In the genomic region with DNA sequence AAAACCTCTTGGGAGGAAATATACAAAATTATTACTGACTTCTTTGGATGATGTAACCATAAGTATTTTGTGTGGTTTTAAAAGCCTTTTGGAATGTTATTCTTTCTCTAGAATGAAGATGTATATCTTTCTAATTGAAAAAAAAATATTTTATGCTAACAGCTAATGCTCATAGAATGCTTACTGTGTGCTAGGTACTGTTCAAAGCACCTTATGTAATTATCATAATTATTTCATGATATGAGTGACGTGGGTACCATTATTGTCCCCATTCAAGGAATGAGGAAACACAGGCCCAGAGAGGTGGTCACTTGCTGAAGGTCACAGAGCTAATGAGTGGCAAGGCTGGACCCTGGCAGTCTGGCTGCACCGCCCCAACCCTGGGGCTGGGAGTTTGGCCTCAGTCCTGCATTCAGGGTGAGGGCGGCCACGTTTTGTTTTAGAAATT, we compare ENCODE assay signal across 14 cellular contexts.
A peak's percentile ranks its signal among the peaks of the same experiment; 100 is the strongest.
DNase-seq lines count a peak whose midpoint lies in the region; ATAC-seq and TF ChIP-seq lines count a peak whose summit lies in the region.
"Had no signal": no experiment of that assay in that cellular context is flagged by ENCODE, and none has a peak within 500 bp of the region (broad histone marks: within the 10 kb centered on the region; RNA-seq: fewer than 3 reads in every experiment).

No MANE protein-coding gene starts in this region.

- H3K4me1 Mint-ChIP-seq in stimulated activated naive B cell treated with anti-CD40 and anti-IgM and Interleukin-4, amounts not matched to agents 10 μg/mL and 1 μg/mL and 100 μg/mL, for 72 hours: peaks cover 46 to 94% of the 10 kb centered on the region in 2 donors
- H3K4me1 Mint-ChIP-seq: stimulated activated naive CD8-positive, alpha-beta T cell treated with anti-CD3 and anti-CD28 coated beads, Interleukin-15, amount 100 ng/mL, for 72 hours had no signal

- no peak overlapping the region for H3K27ac ChIP-seq in HEK293 (ENCODE audit: extremely low read depth, low read depth, low read length)
- H3K27ac ChIP-seq: KMS-11 had no signal

- in situ Hi-C loops in astrocyte of the spinal cord (cut with HindIII; ENCODE audit: low sequenced_read_pairs): no loop called here

- DNase-seq in astrocyte of the spinal cord (ENCODE audit: low read depth, low spot score) (peak; percentile 71), iris pigment epithelial cell (ENCODE audit: low read depth) (peak; percentile 65), OCI-M1 (lab: John Stamatoyannopoulos, UW) (no peak), Kasumi-1 (lab: John Stamatoyannopoulos, UW) (no peak)
- DNase-seq in stimulated activated naive B cell treated with anti-CD40 and anti-IgM and Interleukin-4, amounts not matched to agents 10 μg/mL and 1 μg/mL and 100 μg/mL, for 72 hours: no peak
- DNase-seq: activated naive CD4-positive, alpha-beta T cell treated with Interleukin-2 at 50 U/mL for 16 hours; esophagus squamous epithelium; NCI-H2029; SHP77; stimulated activated naive CD8-positive, alpha-beta T cell treated with anti-CD3 and anti-CD28 coated beads, Interleukin-15, amount 100 ng/mL, for 72 hours had no signal

- no peak for TF ChIP-seq CTCF in HEK293 (tag by site-specific recombination; IDR thresholded peaks at IDR 0.05)
- TF ChIP-seq CTCF in astrocyte of the spinal cord (IDR thresholded peaks at IDR 0.05; ENCODE audit: low read depth, low read length): no peak

- no peaks in the 10 kb centered on the region for H3K9me3 ChIP-seq in HEK293 (ENCODE audit: control insufficient read depth, insufficient read depth, low read depth, low read length)
- H3K9me3 ChIP-seq: esophagus squamous epithelium had no signal

- CTCF ChIA-PET in HEK293 (lab: Yijun Ruan, JAX): interaction anchor here (0.7 to 4.9 kb wide), 4 partner anchors 8 to 330 kb away, joined by 5 to 37 read pairs (median 13); no protein-coding TSS in a partner anchor

- H3K4me1 ChIP-seq in HEK293 (ENCODE audit: control insufficient read depth, insufficient read depth, low read length): no peaks in the 10 kb centered on the region

- ATAC-seq in stimulated activated naive B cell treated with anti-CD40 and anti-IgM and Interleukin-4, amounts not matched to agents 10 μg/mL and 1 μg/mL and 100 μg/mL, for 72 hours (replicated peaks): no peak
- no peak for ATAC-seq in HG02970 (IDR thresholded peaks at IDR 0.05; ENCODE audit: low FRiP score, unreplicated experiment)
- ATAC-seq: stimulated activated naive CD8-positive, alpha-beta T cell treated with anti-CD3 and anti-CD28 coated beads, Interleukin-15, amount 100 ng/mL, for 72 hours had no signal

- POLR2A ChIA-PET in HEK293 (lab: Yijun Ruan, JAX): no interaction called here

- no peaks in the 10 kb centered on the region for H3K27me3 Mint-ChIP-seq in stimulated activated naive B cell treated with anti-CD40 and anti-IgM and Interleukin-4, amounts not matched to agents 10 μg/mL and 1 μg/mL and 100 μg/mL, for 72 hours
- H3K27me3 Mint-ChIP-seq: central memory CD8-positive, alpha-beta T cell; stimulated activated naive CD8-positive, alpha-beta T cell treated with anti-CD3 and anti-CD28 coated beads, Interleukin-15, amount 100 ng/mL, for 72 hours had no signal

- H3K4me3 ChIP-seq in HEK293 (ENCODE audit: low read depth, low read length): no peak overlapping the region
- no peak overlapping the region for H3K4me3 ChIP-seq in astrocyte of the spinal cord (ENCODE audit: low read depth, low read length)
- H3K4me3 ChIP-seq: esophagus squamous epithelium had no signal

- H3K27ac Mint-ChIP-seq in stimulated activated naive B cell treated with anti-CD40 and anti-IgM and Interleukin-4, amounts not matched to agents 10 μg/mL and 1 μg/mL and 100 μg/mL, for 72 hours: peak overlapping the region; percentile 91

- no peaks in the 10 kb centered on the region for H3K9me3 Mint-ChIP-seq in stimulated activated naive B cell treated with anti-CD40 and anti-IgM and Interleukin-4, amounts not matched to agents 10 μg/mL and 1 μg/mL and 100 μg/mL, for 72 hours
- H3K9me3 Mint-ChIP-seq: central memory CD8-positive, alpha-beta T cell; stimulated activated naive CD8-positive, alpha-beta T cell treated with anti-CD3 and anti-CD28 coated beads, Interleukin-15, amount 100 ng/mL, for 72 hours had no signal

- H3K36me3 ChIP-seq in HEK293 (ENCODE audit: control insufficient read depth in 2 of 2, insufficient read depth in 1 of 2, low read length in 2 of 2): no peaks in the 10 kb centered on the region

- no peak overlapping the region for H3K4me3 Mint-ChIP-seq in stimulated activated naive B cell treated with anti-CD40 and anti-IgM and Interleukin-4, amounts not matched to agents 10 μg/mL and 1 μg/mL and 100 μg/mL, for 72 hours
- H3K4me3 Mint-ChIP-seq: central memory CD8-positive, alpha-beta T cell; stimulated activated naive CD8-positive, alpha-beta T cell treated with anti-CD3 and anti-CD28 coated beads, Interleukin-15, amount 100 ng/mL, for 72 hours had no signal

- peaks cover 37 to 42% of the 10 kb centered on the region in 2 donors for H3K36me3 Mint-ChIP-seq in stimulated activated naive B cell treated with anti-CD40 and anti-IgM and Interleukin-4, amounts not matched to agents 10 μg/mL and 1 μg/mL and 100 μg/mL, for 72 hours

TF ChIP-seq in HEK293, 187 proteins besides CTCF, POLR2A, EP300 and RAD21:
- TF ChIP-seq ZNF549 (tag by site-specific recombination; IDR thresholded peaks at IDR 0.05): no peak
- TF ChIP-seq, protein P1, sequence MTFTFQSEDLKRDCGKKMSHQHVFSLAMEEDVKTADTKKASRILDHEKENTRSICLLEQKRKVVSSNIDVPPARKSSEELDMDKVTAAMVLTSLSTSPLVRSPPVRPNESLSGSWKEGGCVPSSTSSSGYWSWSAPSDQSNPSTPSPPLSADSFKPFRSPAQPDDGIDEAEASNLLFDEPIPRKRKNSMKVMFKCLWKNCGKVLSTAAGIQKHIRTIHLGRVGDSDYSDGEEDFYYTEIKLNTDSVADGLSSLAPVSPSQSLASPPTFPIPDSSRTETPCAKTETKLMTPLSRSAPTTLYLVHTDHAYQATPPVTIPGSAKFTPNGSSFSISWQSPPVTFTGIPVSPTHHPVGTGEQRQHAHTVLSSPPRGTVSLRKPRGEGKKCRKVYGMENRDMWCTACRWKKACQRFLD (tag by site-specific recombination; IDR thresholded peaks at IDR 0.05): no peak
- TF ChIP-seq, protein P2, sequence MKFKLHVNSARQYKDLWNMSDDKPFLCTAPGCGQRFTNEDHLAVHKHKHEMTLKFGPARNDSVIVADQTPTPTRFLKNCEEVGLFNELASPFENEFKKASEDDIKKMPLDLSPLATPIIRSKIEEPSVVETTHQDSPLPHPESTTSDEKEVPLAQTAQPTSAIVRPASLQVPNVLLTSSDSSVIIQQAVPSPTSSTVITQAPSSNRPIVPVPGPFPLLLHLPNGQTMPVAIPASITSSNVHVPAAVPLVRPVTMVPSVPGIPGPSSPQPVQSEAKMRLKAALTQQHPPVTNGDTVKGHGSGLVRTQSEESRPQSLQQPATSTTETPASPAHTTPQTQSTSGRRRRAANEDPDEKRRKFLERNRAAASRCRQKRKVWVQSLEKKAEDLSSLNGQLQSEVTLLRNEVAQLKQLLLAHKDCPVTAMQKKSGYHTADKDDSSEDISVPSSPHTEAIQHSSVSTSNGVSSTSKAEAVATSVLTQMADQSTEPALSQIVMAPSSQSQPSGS (tag by site-specific recombination; IDR thresholded peaks at IDR 0.05; ENCODE audit: low read depth): peak; percentile 53; the same call in 1 of the 2 replicates
TF ChIP-seq in HEK293: peak in this region for 1.

Comparison
In these comparisons a context has a peak if more than half of its experiments do, and no peak if none do; other contexts are left out.
1. DNase-seq: peak in astrocyte of the spinal cord (single experiment) and iris pigment epithelial cell (single experiment); none in stimulated activated naive B cell treated with anti-CD40 and anti-IgM and Interleukin-4, amounts not matched to agents 10 μg/mL and 1 μg/mL and 100 μg/mL, for 72 hours (single experiment), OCI-M1 (single experiment) and Kasumi-1 (0 of 2).